In genomic region chr1:97082160-97082848, GRCh38 we compare ENCODE assay signal across 26 cellular contexts.
"Had no signal": no experiment of that assay in that cellular context is flagged by ENCODE, and none has a peak within 500 bp of the region (broad histone marks: within the 10 kb centered on the region; RNA-seq: fewer than 3 reads in every experiment).

No MANE protein-coding gene starts in this region.

- H3K4me3 ChIP-seq: body of pancreas, esophagus muscularis mucosa, gastrocnemius medialis, ovary, prostate gland, testis, uterus had no signal

- DNase-seq: activated CD8-positive, alpha-beta memory T cell treated with anti-CD3 and anti-CD28 coated beads for 24 hours; activated CD8-positive, alpha-beta memory T cell treated with anti-CD3 and anti-CD28 coated beads, Interleukin-2, amount 50 U/mL, for 4 hours; activated naive CD4-positive, alpha-beta T cell treated with Interleukin-2 at 50 U/mL for 16 hours; activated naive CD8-positive, alpha-beta T cell treated with anti-CD3 and anti-CD28 coated beads, Interleukin-2, amount 10 ng/mL, durations not matched to agents 7 days and 5 days; activated T-cell treated with anti-CD3 and anti-CD28 coated beads, Interleukin-2, amount 50 U/mL, for 24 hours; body of pancreas; caudate nucleus; effector CD4-positive, alpha-beta T cell; gastrocnemius medialis; hippocampal formation; left ventricle myocardium superior; ovary; stimulated activated CD4-positive, alpha-beta T cell treated with anti-CD3 and anti-CD28 coated beads, Interleukin-2, amount 100 ng/mL, for 48 hours; stimulated activated CD8-positive, alpha-beta memory T cell treated with anti-CD3 and anti-CD28 coated beads, Interleukin-4, amount 100 ng/mL, for 48 hours; stimulated activated naive CD4-positive, alpha-beta T cell; T-helper 9 cell; testis; trophoblast cell; uterus had no signal

- ATAC-seq: body of pancreas, gastrocnemius medialis, left ventricle myocardium superior, WTC11 had no signal

- H3K4me1 Mint-ChIP-seq: activated naive CD8-positive, alpha-beta T cell treated with anti-CD3 and anti-CD28 coated beads, Interleukin-2, amount 10 ng/mL, durations not matched to agents 7 days and 5 days; memory B cell; nephron had no signal

- H3K27me3 Mint-ChIP-seq: activated naive CD8-positive, alpha-beta T cell treated with anti-CD3 and anti-CD28 coated beads, Interleukin-2, amount 10 ng/mL, durations not matched to agents 7 days and 5 days; activated T-cell treated with anti-CD3 and anti-CD28 coated beads, Interleukin-2, amount 50 U/mL, for 24 hours; dendritic cell treated with granulocyte-macrophage colony-stimulating factor and Interleukin-4, amounts not matched to agents 40 ng/mL and 50 ng/mL, for 4 days; memory B cell had no signal

- H3K36me3 ChIP-seq: gastrocnemius medialis, ovary, prostate gland, uterus had no signal

- H3K36me3 Mint-ChIP-seq: memory B cell, WTC11 had no signal

- H3K9me3 Mint-ChIP-seq: activated T-cell treated with anti-CD3 and anti-CD28 coated beads, Interleukin-2, amount 50 U/mL, for 24 hours; dendritic cell treated with granulocyte-macrophage colony-stimulating factor and Interleukin-4, amounts not matched to agents 40 ng/mL and 50 ng/mL, for 4 days; nephron; WTC11 had no signal

- H3K4me3 Mint-ChIP-seq: activated naive CD8-positive, alpha-beta T cell treated with anti-CD3 and anti-CD28 coated beads, Interleukin-2, amount 10 ng/mL, durations not matched to agents 7 days and 5 days; activated T-cell treated with anti-CD3 and anti-CD28 coated beads, Interleukin-2, amount 50 U/mL, for 24 hours; dendritic cell treated with granulocyte-macrophage colony-stimulating factor and Interleukin-4, amounts not matched to agents 40 ng/mL and 50 ng/mL, for 4 days; memory B cell; nephron; WTC11 had no signal

- H3K27ac ChIP-seq: body of pancreas, esophagus muscularis mucosa, gastrocnemius medialis, neutrophil, ovary, prostate gland, testis, uterus had no signal

- H3K27ac Mint-ChIP-seq: activated naive CD8-positive, alpha-beta T cell treated with anti-CD3 and anti-CD28 coated beads, Interleukin-2, amount 10 ng/mL, durations not matched to agents 7 days and 5 days; activated T-cell treated with anti-CD3 and anti-CD28 coated beads, Interleukin-2, amount 50 U/mL, for 24 hours; dendritic cell treated with granulocyte-macrophage colony-stimulating factor and Interleukin-4, amounts not matched to agents 40 ng/mL and 50 ng/mL, for 4 days; memory B cell; nephron; WTC11 had no signal

- H3K4me1 ChIP-seq: body of pancreas, esophagus muscularis mucosa, gastrocnemius medialis, prostate gland, testis, uterus had no signal

- H3K9me3 ChIP-seq: body of pancreas, esophagus muscularis mucosa, gastrocnemius medialis, neutrophil, ovary, prostate gland, testis, uterus had no signal

- H3K27me3 ChIP-seq: body of pancreas, esophagus muscularis mucosa, gastrocnemius medialis, neutrophil, ovary, testis, uterus had no signal
